Comparison of ENCODE assay signal across 7 cellular contexts in genomic region chr9:31347082-31347617, GRCh38.
DNase-seq lines count a peak whose midpoint lies in the region; ATAC-seq and TF ChIP-seq lines count a peak whose summit lies in the region.

No MANE protein-coding gene starts in this region.

- H3K9me3 Mint-ChIP-seq in natural killer cell treated with Interleukin-12 subunit alpha and Interleukin-12 subunit beta and Interleukin-15 and Interleukin-18, amount 100 ng/mL, for 72 hours = no peaks in the 10 kb centered on the region
- peaks cover 0 to 2% (median 0%) of the 10 kb centered on the region in 7 donors for H3K9me3 Mint-ChIP-seq in CD14-positive monocyte

- peak overlapping the region; percentile 90 to 92 for H3K27ac Mint-ChIP-seq in natural killer cell treated with Interleukin-12 subunit alpha and Interleukin-12 subunit beta and Interleukin-15 and Interleukin-18, amount 100 ng/mL, for 72 hours
- peak overlapping the region in 3 of 7 donors; percentile 38 to 89 (median 79) for H3K27ac Mint-ChIP-seq in CD14-positive monocyte

- ATAC-seq in GM18907 (IDR thresholded peaks at IDR 0.05; ENCODE audit: unreplicated experiment) (peak; percentile 99), HG02884 (IDR thresholded peaks at IDR 0.05; ENCODE audit: unreplicated experiment) (peak; percentile 98)
- ATAC-seq in natural killer cell treated with Interleukin-12 subunit alpha and Interleukin-12 subunit beta and Interleukin-15 and Interleukin-18, amount 100 ng/mL, for 72 hours = peak; percentile 79 to 82

- DNase-seq in NCI-H774 (lab: John Stamatoyannopoulos, UW) (peak; percentile 2), dedifferentiated amniotic fluid mesenchymal stem cell (ENCODE audit: extremely low spot score) (peak; percentile 19), CD14-positive monocyte (ENCODE audit: low spot score) (no peak), NCI-H2081 (lab: John Stamatoyannopoulos, UW) (no peak)
- no peak for DNase-seq in natural killer cell treated with Interleukin-12 subunit alpha and Interleukin-12 subunit beta and Interleukin-15 and Interleukin-18, amount 100 ng/mL, for 72 hours (ENCODE audit: low spot score)

- peaks cover 8 to 16% of the 10 kb centered on the region in 2 donors for H3K4me1 Mint-ChIP-seq in natural killer cell treated with Interleukin-12 subunit alpha and Interleukin-12 subunit beta and Interleukin-15 and Interleukin-18, amount 100 ng/mL, for 72 hours (ENCODE audit: low read depth in 2 of 2)
- peaks cover 9% of the 10 kb centered on the region for H3K4me1 Mint-ChIP-seq in CD14-positive monocyte

- peak overlapping the region; percentile 81 for H3K4me3 Mint-ChIP-seq in natural killer cell treated with Interleukin-12 subunit alpha and Interleukin-12 subunit beta and Interleukin-15 and Interleukin-18, amount 100 ng/mL, for 72 hours
- H3K4me3 Mint-ChIP-seq in CD14-positive monocyte = peak overlapping the region in 1 of 2 donors; percentile 59

- intact Hi-C loops in CD14-positive monocyte (cut with micrococcal nuclease) = no loop called here

- no peak for TF ChIP-seq CTCF in CD14-positive monocyte (IDR thresholded peaks at IDR 0.05)

- no peaks in the 10 kb centered on the region for H3K27me3 Mint-ChIP-seq in natural killer cell treated with Interleukin-12 subunit alpha and Interleukin-12 subunit beta and Interleukin-15 and Interleukin-18, amount 100 ng/mL, for 72 hours
- H3K27me3 Mint-ChIP-seq in CD14-positive monocyte (ENCODE audit: low read depth in 3 of 3) = no peaks in the 10 kb centered on the region

- H3K36me3 Mint-ChIP-seq in natural killer cell treated with Interleukin-12 subunit alpha and Interleukin-12 subunit beta and Interleukin-15 and Interleukin-18, amount 100 ng/mL, for 72 hours = peaks cover 7% of the 10 kb centered on the region
- H3K36me3 Mint-ChIP-seq in CD14-positive monocyte = no peaks in the 10 kb centered on the region

Comparison
In these comparisons a context has a peak if more than half of its experiments do, and no peak if none do; other contexts are left out.
1. DNase-seq: peak in NCI-H774 (single experiment) and dedifferentiated amniotic fluid mesenchymal stem cell (single experiment); none in natural killer cell treated with Interleukin-12 subunit alpha and Interleukin-12 subunit beta and Interleukin-15 and Interleukin-18, amount 100 ng/mL, for 72 hours (single experiment), CD14-positive monocyte (single experiment) and NCI-H2081 (0 of 2).
2. Peak in every context shown above with its lines, with median percentiles within 50 percentile points of each other: ATAC-seq.